ENCODE assay signal across 19 cellular contexts in the genomic region with DNA sequence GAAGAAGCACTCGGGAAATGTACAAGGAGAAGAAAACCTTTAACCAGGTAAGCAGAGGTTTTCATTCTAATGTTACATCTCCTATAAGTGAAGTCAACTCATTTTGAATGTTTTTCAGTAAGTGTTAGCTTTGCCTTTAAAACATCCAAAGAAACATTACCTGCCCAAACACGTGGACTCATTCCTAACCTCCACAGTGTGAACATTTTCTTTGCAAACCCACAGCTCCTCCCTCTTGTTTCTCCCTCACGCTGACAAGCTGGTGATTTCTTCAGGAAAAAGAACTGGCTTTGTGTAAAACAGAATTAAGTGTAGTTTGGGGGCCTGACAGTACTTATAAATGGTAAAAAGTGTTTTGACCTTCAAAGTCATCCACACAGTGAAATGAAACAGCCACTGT.
DNase-seq lines count a peak whose midpoint lies in the region; ATAC-seq and TF ChIP-seq lines count a peak whose summit lies in the region.
"Had no signal": no experiment of that assay in that cellular context is flagged by ENCODE, and none has a peak within 500 bp of the region (broad histone marks: within the 10 kb centered on the region; RNA-seq: fewer than 3 reads in every experiment).

No MANE protein-coding gene starts in this region.

- intact Hi-C loops in Panc1 (cut with micrococcal nuclease; ENCODE audit: unreplicated experiment), result no loop called here

- H3K4me2 ChIP-seq in GM23338, result no peak overlapping the region
- no peak overlapping the region for H3K4me2 ChIP-seq in osteoblast (ENCODE audit: insufficient read depth, low read length)
- H3K4me2 ChIP-seq: PC-9 had no signal

- H3K36me3 ChIP-seq in GM23338 (ENCODE audit: insufficient read depth), result peaks cover 3% of the 10 kb centered on the region; the same call in 1 of the 2 replicates
- peaks cover 2% of the 10 kb centered on the region for H3K36me3 ChIP-seq in Panc1 (ENCODE audit: control insufficient read depth, insufficient read depth, low read length)
- H3K36me3 ChIP-seq in osteoblast (ENCODE audit: insufficient read depth, low read length), result peaks cover 17% of the 10 kb centered on the region

- no peaks in the 10 kb centered on the region; the same call in 1 of the 2 replicates for H3K4me1 ChIP-seq in GM23338 (ENCODE audit: insufficient read depth)
- H3K4me1 ChIP-seq in Panc1 (ENCODE audit: control insufficient read depth, insufficient read depth, low read length), result no peaks in the 10 kb centered on the region; the same call in 1 of the 2 replicates
- peaks cover 12% of the 10 kb centered on the region for H3K4me1 ChIP-seq in foreskin keratinocyte
- no peaks in the 10 kb centered on the region for H3K4me1 ChIP-seq in osteoblast (ENCODE audit: insufficient read depth, low read length)
- H3K4me1 ChIP-seq: SJSA1 had no signal

- POLR2A ChIA-PET in Panc1 (lab: Charles Lee), result no interaction called here

- BruUV-seq in Panc1 (replicated peaks; lab: Mats Ljungman, UMichigan), result no TSS peak

- H3K9me2 ChIP-seq in GM23338 (ENCODE audit: insufficient read depth), result no peaks in the 10 kb centered on the region

- H3F3A ChIP-seq in GM23338 (replicated peaks; ENCODE audit: low read depth), result no peaks in the 10 kb centered on the region

- no peak for TF ChIP-seq CTCF in GM23338 (conservative IDR thresholded peaks at IDR 0.05; ENCODE audit: low read depth in 2 of 2)
- no peak for TF ChIP-seq CTCF in Panc1 (IDR thresholded peaks at IDR 0.05)
- TF ChIP-seq CTCF in foreskin keratinocyte (conservative IDR thresholded peaks at IDR 0.05), result no peak
- TF ChIP-seq CTCF in osteoblast (IDR thresholded peaks at IDR 0.05; ENCODE audit: extremely low read depth, low read depth, low read length), result no peak

- ATAC-seq in GM23338 (no peak), Panc1 (no peak), foreskin keratinocyte (peak; percentile 33), HG02885 (IDR thresholded peaks at IDR 0.05; ENCODE audit: poor library complexity, unreplicated experiment) (no peak), HG02759 (IDR thresholded peaks at IDR 0.05; ENCODE audit: unreplicated experiment) (no peak)
- ATAC-seq: HCT116 had no signal

- CTCF ChIA-PET in Panc1 (lab: Charles Lee), result no interaction called here

- H3K4me3 ChIP-seq in GM23338 (no peak overlapping the region), Panc1 (ENCODE audit: low read depth in 2 of 2, low read length in 2 of 2) (no peak overlapping the region), osteoblast (ENCODE audit: insufficient read depth, low read length) (no peak overlapping the region)
- H3K4me3 ChIP-seq: PC-9, SJSA1 had no signal

- H3K27ac ChIP-seq in GM23338 (ENCODE audit: low read depth) (0 out of 2 replicates have a peak overlapping the region, but pooled peaks have one; percentile 50), Panc1 (ENCODE audit: low read length) (0 out of 2 replicates have a peak overlapping the region, but pooled peaks have one; percentile 39), foreskin keratinocyte (no peak overlapping the region), osteoblast (ENCODE audit: low read depth, low read length) (no peak overlapping the region)
- H3K27ac ChIP-seq: PC-9, SJSA1 had no signal

- H3K27me3 ChIP-seq in GM23338 (ENCODE audit: insufficient read depth) (no peaks in the 10 kb centered on the region), Panc1 (ENCODE audit: control insufficient read depth, insufficient read depth, low read length) (no peaks in the 10 kb centered on the region), foreskin keratinocyte (no peaks in the 10 kb centered on the region), osteoblast (ENCODE audit: insufficient read depth, low read length) (no peaks in the 10 kb centered on the region)
- H3K27me3 ChIP-seq: SJSA1 had no signal

- peaks cover 8% of the 10 kb centered on the region for H3K36me3 Mint-ChIP-seq in GM23338 (ENCODE audit: low read depth)

- peaks cover 6% of the 10 kb centered on the region for H3K27me3 Mint-ChIP-seq in GM23338 (ENCODE audit: insufficient read depth, low read depth, poor library complexity)

- DNase-seq in GM23338 (ENCODE audit: low spot score) (no peak), Panc1 (ENCODE audit: low read depth, low spot score) (no peak), foreskin keratinocyte (peak in 1 of 2 donors; percentile 56), osteoblast (ENCODE audit: insufficient read length, low spot score, missing footprints) (peak; percentile 52), pons (ENCODE audit: low spot score) (no peak), 8988T (no peak)
- DNase-seq: CD4-positive, alpha-beta T cell; DMS79; KG1; NCI-H1048; NCI-H1436 treated with DMSO at 0.1 percent for 48 hours; NCI-H2029 treated with DMSO at 0.1 percent for 48 hours; NCI-H2171 treated with DMSO at 0.1 percent for 48 hours; NCI-H510A; PC-9 had no signal

- peak overlapping the region; percentile 81 for H3K27ac Mint-ChIP-seq in GM23338
- H3K27ac Mint-ChIP-seq: CD4-positive, alpha-beta T cell had no signal

- H4K20me1 ChIP-seq in GM23338 (replicated peaks; ENCODE audit: insufficient read depth) (no peaks in the 10 kb centered on the region), osteoblast (ENCODE audit: insufficient read depth, low read length) (no peaks in the 10 kb centered on the region)

- H3K79me2 ChIP-seq in GM23338 (replicated peaks; ENCODE audit: insufficient read depth), result no peaks in the 10 kb centered on the region
- H3K79me2 ChIP-seq in osteoblast (ENCODE audit: insufficient read depth, low read length), result peaks cover 4% of the 10 kb centered on the region

- H3K9me3 Mint-ChIP-seq in GM23338, result no peaks in the 10 kb centered on the region
- H3K9me3 Mint-ChIP-seq: CD4-positive, alpha-beta T cell had no signal

- H2AFZ ChIP-seq in GM23338 (no peak overlapping the region), osteoblast (ENCODE audit: low read length) (no peak overlapping the region)
- H2AFZ ChIP-seq: PC-9 had no signal

- in situ Hi-C loops in Panc1 (cut with HindIII; ENCODE audit: low pct_unique_long_range_greater_than_20kb, low sequenced_read_pairs), result no loop called here

- H3K9me3 ChIP-seq in Panc1 (ENCODE audit: control insufficient read depth, insufficient read depth, low read depth, low read length), result no peaks in the 10 kb centered on the region
- no peaks in the 10 kb centered on the region for H3K9me3 ChIP-seq in osteoblast (ENCODE audit: low read depth, low read length)
- H3K9me3 ChIP-seq: SJSA1 had no signal

- peaks cover 42% of the 10 kb centered on the region for H3K4me1 Mint-ChIP-seq in GM23338

- no peak overlapping the region; the same call in 2 of the 3 replicates for H3K4me3 Mint-ChIP-seq in GM23338
- H3K4me3 Mint-ChIP-seq: CD4-positive, alpha-beta T cell had no signal

TF ChIP-seq in GM23338, 12 proteins besides CTCF, POLR2A, EP300 and RAD21 (continues in another document):
- TF ChIP-seq ZNF114 (CRISPR knock-in tag; IDR thresholded peaks at IDR 0.05), result no peak
- TF ChIP-seq, protein P1, sequence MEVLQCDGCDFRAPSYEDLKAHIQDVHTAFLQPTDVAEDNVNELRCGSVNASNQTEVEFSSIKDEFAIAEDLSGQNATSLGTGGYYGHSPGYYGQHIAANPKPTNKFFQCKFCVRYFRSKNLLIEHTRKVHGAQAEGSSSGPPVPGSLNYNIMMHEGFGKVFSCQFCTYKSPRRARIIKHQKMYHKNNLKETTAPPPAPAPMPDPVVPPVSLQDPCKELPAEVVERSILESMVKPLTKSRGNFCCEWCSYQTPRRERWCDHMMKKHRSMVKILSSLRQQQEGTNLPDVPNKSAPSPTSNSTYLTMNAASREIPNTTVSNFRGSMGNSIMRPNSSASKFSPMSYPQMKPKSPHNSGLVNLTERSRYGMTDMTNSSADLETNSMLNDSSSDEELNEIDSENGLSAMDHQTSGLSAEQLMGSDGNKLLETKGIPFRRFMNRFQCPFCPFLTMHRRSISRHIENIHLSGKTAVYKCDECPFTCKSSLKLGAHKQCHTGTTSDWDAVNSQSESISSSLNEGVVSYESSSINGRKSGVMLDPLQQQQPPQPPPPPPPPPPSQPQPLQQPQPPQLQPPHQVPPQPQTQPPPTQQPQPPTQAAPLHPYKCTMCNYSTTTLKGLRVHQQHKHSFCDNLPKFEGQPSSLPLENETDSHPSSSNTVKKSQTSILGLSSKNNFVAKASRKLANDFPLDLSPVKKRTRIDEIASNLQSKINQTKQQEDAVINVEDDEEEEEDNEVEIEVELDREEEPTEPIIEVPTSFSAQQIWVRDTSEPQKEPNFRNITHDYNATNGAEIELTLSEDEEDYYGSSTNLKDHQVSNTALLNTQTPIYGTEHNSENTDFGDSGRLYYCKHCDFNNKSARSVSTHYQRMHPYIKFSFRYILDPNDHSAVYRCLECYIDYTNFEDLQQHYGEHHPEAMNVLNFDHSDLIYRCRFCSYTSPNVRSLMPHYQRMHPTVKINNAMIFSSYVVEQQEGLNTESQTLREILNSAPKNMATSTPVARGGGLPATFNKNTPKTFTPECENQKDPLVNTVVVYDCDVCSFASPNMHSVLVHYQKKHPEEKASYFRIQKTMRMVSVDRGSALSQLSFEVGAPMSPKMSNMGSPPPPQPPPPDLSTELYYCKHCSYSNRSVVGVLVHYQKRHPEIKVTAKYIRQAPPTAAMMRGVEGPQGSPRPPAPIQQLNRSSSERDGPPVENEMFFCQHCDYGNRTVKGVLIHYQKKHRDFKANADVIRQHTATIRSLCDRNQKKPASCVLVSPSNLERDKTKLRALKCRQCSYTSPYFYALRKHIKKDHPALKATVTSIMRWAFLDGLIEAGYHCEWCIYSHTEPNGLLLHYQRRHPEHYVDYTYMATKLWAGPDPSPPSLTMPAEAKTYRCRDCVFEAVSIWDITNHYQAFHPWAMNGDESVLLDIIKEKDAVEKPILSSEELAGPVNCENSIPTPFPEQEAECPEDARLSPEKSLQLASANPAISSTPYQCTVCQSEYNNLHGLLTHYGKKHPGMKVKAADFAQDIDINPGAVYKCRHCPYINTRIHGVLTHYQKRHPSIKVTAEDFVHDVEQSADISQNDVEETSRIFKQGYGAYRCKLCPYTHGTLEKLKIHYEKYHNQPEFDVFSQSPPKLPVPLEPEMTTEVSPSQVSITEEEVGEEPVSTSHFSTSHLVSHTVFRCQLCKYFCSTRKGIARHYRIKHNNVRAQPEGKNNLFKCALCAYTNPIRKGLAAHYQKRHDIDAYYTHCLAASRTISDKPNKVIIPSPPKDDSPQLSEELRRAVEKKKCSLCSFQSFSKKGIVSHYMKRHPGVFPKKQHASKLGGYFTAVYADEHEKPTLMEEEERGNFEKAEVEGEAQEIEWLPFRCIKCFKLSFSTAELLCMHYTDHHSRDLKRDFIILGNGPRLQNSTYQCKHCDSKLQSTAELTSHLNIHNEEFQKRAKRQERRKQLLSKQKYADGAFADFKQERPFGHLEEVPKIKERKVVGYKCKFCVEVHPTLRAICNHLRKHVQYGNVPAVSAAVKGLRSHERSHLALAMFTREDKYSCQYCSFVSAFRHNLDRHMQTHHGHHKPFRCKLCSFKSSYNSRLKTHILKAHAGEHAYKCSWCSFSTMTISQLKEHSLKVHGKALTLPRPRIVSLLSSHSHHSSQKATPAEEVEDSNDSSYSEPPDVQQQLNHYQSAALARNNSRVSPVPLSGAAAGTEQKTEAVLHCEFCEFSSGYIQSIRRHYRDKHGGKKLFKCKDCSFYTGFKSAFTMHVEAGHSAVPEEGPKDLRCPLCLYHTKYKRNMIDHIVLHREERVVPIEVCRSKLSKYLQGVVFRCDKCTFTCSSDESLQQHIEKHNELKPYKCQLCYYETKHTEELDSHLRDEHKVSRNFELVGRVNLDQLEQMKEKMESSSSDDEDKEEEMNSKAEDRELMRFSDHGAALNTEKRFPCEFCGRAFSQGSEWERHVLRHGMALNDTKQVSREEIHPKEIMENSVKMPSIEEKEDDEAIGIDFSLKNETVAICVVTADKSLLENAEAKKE (CRISPR knock-in tag; IDR thresholded peaks at IDR 0.05), result no peak

Comparison
In these comparisons a context has a peak if more than half of its experiments do, and no peak if none do; other contexts are left out.
1. H3K27ac ChIP-seq: peak in GM23338 (single experiment) and Panc1 (single experiment); none in foreskin keratinocyte (single experiment) and osteoblast (single experiment).